8 cellular contexts compared by ENCODE assay signal in genomic region chrY:15592957-15593356, GRCh38.
"Had no signal": no experiment of that assay in that cellular context is flagged by ENCODE, and none has a peak within 500 bp of the region (broad histone marks: within the 10 kb centered on the region; RNA-seq: fewer than 3 reads in every experiment).

No MANE protein-coding gene starts in this region.

- H2AFZ ChIP-seq: GM23248 had no signal

- H3K4me3 ChIP-seq: GM23248, K562 had no signal

- DNase-seq: GM23248, GOT3, H9, IMR-90, KG1 had no signal

- H3K9ac ChIP-seq: GM23248 had no signal

- ATAC-seq: HCT116, K562 had no signal

- H3K27ac ChIP-seq: GM23248, HL-60 had no signal
